Comparison of ENCODE assay signal across 1 cellular context in genomic region chr9:97570899-97571298, GRCh38.
TF ChIP-seq lines count a peak whose summit lies in the region.

No MANE protein-coding gene starts in this region.

TF ChIP-seq in GM23338, 12 proteins besides CTCF, POLR2A, EP300 and RAD21 (continued from another document):
- no peak for TF ChIP-seq REST (IDR thresholded peaks at IDR 0.05; ENCODE audit: unreplicated experiment)
- TF ChIP-seq POLR2AphosphoS5 (IDR thresholded peaks at IDR 0.05; ENCODE audit: low read depth), result no peak
- TF ChIP-seq EZH2phosphoT487 (IDR thresholded peaks at IDR 0.05; ENCODE audit: unreplicated experiment), result no peak
- TF ChIP-seq CREB1 (CRISPR knock-in tag; IDR thresholded peaks at IDR 0.05; ENCODE audit: low read depth), result no peak
- TF ChIP-seq ETS1 (IDR thresholded peaks at IDR 0.05), result no peak
